In genomic region chr2:238765590-238765989, GRCh38 we compare ENCODE assay signal across 30 cellular contexts.
"Had no signal": no experiment of that assay in that cellular context is flagged by ENCODE, and none has a peak within 500 bp of the region (broad histone marks: within the 10 kb centered on the region; RNA-seq: fewer than 3 reads in every experiment).

No MANE protein-coding gene starts in this region.

- H3K27me3 ChIP-seq: ascending aorta, cardiac muscle cell had no signal

- H3K27ac ChIP-seq: ascending aorta, cardiac muscle cell, VCaP had no signal

- H3K36me3 ChIP-seq: ascending aorta, cardiac muscle cell had no signal

- DNase-seq: activated B cell treated with CpG ODN at 0.5 μM for 24 hours; activated CD4-positive, alpha-beta memory T cell treated with anti-CD3 and anti-CD28 coated beads for 36 hours; activated CD4-positive, alpha-beta T cell treated with anti-CD3 and anti-CD28 coated beads for 4 hours; activated CD4-positive, alpha-beta T cell treated with anti-CD3 and anti-CD28 coated beads, Interleukin-2, amount 10 ng/mL, durations not matched to agents 24 days and 14 days; activated CD4-positive, alpha-beta T cell treated with anti-CD3 and anti-CD28 coated beads, Interleukin-2, amount 50 U/mL, for 1 hour; activated CD4-positive, alpha-beta T cell treated with anti-CD3 and anti-CD28 coated beads, Interleukin-2, amount 50 U/mL, for 4 hours; activated CD4-positive, CD25-positive, alpha-beta regulatory T cell treated with anti-CD3 and anti-CD28 coated beads, Interleukin-2, amount 50 U/mL, for 72 hours; activated CD8-positive, alpha-beta memory T cell treated with anti-CD3 and anti-CD28 coated beads, Interleukin-2, amount 50 U/mL, for 4 hours; activated CD8-positive, alpha-beta T cell treated with anti-CD3 and anti-CD28 coated beads for 36 hours; activated effector memory CD4-positive, alpha-beta T cell treated with anti-CD3 and anti-CD28 coated beads, Interleukin-2, amount 50 U/mL, for 16 hours; activated naive CD4-positive, alpha-beta T cell treated with anti-CD3 and anti-CD28 coated beads, Interleukin-2, amount 10 ng/mL, durations not matched to agents 7 days and 5 days; activated naive CD4-positive, alpha-beta T cell treated with Interleukin-2 at 50 U/mL for 16 hours; activated naive CD8-positive, alpha-beta T cell treated with anti-CD3 and anti-CD28 coated beads, Interleukin-2, amount 10 ng/mL, durations not matched to agents 7 days and 5 days; activated naive CD8-positive, alpha-beta T cell treated with anti-CD3 and anti-CD28 coated beads, Interleukin-2, amount 50 U/mL, for 24 hours; activated T-cell treated with anti-CD3 and anti-CD28 coated beads for 4 hours; activated T-cell treated with anti-CD3 and anti-CD28 coated beads, Interleukin-2, amount 50 U/mL, for 1 hour; activated T-cell treated with anti-CD3 and anti-CD28 coated beads, Interleukin-2, amount 50 U/mL, for 4 hours; activated T-cell treated with anti-CD3 and anti-CD28 coated beads, Interleukin-2, amount 50 U/mL, for 72 hours; amygdala; anterior cingulate cortex; caudate nucleus; cerebellar nuclear complex; T-helper 1 cell; T-helper 2 cell; T-helper 9 cell had no signal

- H3K4me1 ChIP-seq: ascending aorta had no signal

- H3K9me3 ChIP-seq: ascending aorta had no signal

- FAIRE-seq: TTC549 had no signal

- ATAC-seq: activated CD8-positive, alpha-beta T cell treated with anti-CD3 and anti-CD28 coated beads for 36 hours; activated naive CD8-positive, alpha-beta T cell treated with anti-CD3 and anti-CD28 coated beads, Interleukin-2, amount 50 U/mL, for 24 hours; activated T-cell treated with anti-CD3 and anti-CD28 coated beads, Interleukin-2, amount 50 U/mL, for 4 hours; activated T-cell treated with anti-CD3 and anti-CD28 coated beads, Interleukin-2, amount 50 U/mL, for 72 hours; activated T-helper 17 cell treated with anti-CD3 and anti-CD28 coated beads, Interleukin-2, amount 50 U/mL, for 72 hours had no signal

- H3K4me3 ChIP-seq: ascending aorta, cardiac muscle cell had no signal
